ENCODE assay signal across 15 cellular contexts in genomic region chr15:43175656-43176309, GRCh38. TPM values are rescaled to one million over a fixed set of nuclear protein-coding genes. Genes with fewer than 3 reads are reported as not detected.
"Had no signal": no experiment of that assay in that cellular context is flagged by ENCODE, and none has a peak within 500 bp of the region (broad histone marks: within the 10 kb centered on the region; RNA-seq: fewer than 3 reads in every experiment).

No MANE protein-coding gene starts in this region.

RNA-seq across cellular contexts. Expression of gene EPB42, which starts 45.0 kb away (rescaled TPM):
- total RNA-seq: activated naive CD4-positive, alpha-beta T cell treated with anti-CD3 and anti-CD28 coated beads for 36 hours; activated naive CD4-positive, alpha-beta T cell treated with anti-CD3 and anti-CD28 coated beads, Interleukin-2, amount 50 U/mL, for 72 hours; activated naive CD8-positive, alpha-beta T cell treated with anti-CD3 and anti-CD28 coated beads for 36 hours; activated naive CD8-positive, alpha-beta T cell treated with anti-CD3 and anti-CD28 coated beads, Interleukin-2, amount 10 ng/mL, durations not matched to agents 7 days and 5 days; activated T-cell treated with anti-CD3 and anti-CD28 coated beads, Interleukin-2, amount 50 U/mL, for 4 hours; activated T-cell treated with anti-CD3 and anti-CD28 coated beads, Interleukin-2, amount 50 U/mL, for 72 hours; activated T-helper 1 cell treated with anti-CD3 and anti-CD28 coated beads, Interleukin-12 subunit alpha, Interleukin-12 subunit beta, Interleukin-2, Interleukin-4 antibody, amounts not matched to agents 30 ng/mL and 10 ng/mL and 1 ng/mL, durations not matched to agents 14 hours and 24 hours and 36 hours; activated T-helper 17 cell treated with anti-CD3 and anti-CD28 coated beads, Interleukin-2, amount 50 U/mL, for 72 hours; activated T-helper 2 cell treated with anti-CD3 and anti-CD28 coated beads, Interferon-gamma antibody, Interleukin-2, Interleukin-4, amounts not matched to agents 10 μg/mL and 5 μg/mL and 100 μg/mL, durations not matched to agents 14 hours and 24 hours and 36 hours; ascending aorta; astrocyte; body of pancreas; bronchial epithelial cell; chondrocyte had no signal
- polyA plus RNA-seq: aorta had no signal
